ENCODE assay signal across 1 cellular context in the genomic region with DNA sequence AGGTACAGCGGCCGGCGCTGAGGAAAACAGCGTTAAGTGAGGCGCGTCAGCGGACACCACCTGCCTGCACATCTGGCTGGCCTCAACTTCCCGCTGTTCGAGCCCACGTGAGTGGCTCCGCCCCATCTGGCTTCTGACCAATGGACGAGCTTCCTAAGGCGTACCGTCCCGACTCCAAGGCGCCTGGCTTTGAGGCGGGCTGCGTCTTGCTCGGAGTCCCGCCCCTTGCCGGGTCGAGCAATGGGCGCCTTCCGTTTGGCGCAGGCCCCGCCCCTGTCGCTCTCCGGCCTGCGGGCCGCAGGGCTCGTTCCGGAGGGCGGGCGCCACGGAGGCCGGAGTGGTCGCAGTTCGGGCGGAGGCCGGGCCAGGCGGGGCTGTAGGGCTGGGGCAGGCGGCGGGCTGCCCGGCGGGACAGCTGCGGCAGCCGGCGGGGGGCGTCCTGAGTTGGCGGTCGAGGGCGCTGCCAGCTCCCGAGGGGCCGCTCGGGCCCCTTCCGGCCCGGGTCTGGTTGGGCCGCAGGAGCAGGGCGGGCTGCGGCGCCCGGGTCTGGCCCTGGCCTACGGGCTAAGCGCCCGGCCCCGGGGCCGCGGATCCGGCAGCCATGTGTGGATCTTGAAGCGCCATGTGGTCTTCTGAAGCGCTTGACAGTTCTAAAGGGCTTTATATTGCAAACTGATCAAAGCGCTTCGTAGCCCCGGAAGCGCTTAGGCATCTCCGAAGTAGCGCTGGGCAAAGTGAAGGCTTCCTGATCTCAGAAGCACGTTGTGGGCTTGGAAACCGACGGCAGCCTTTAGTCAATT.
TF ChIP-seq lines count a peak whose summit lies in the region.

A gene with protein sequence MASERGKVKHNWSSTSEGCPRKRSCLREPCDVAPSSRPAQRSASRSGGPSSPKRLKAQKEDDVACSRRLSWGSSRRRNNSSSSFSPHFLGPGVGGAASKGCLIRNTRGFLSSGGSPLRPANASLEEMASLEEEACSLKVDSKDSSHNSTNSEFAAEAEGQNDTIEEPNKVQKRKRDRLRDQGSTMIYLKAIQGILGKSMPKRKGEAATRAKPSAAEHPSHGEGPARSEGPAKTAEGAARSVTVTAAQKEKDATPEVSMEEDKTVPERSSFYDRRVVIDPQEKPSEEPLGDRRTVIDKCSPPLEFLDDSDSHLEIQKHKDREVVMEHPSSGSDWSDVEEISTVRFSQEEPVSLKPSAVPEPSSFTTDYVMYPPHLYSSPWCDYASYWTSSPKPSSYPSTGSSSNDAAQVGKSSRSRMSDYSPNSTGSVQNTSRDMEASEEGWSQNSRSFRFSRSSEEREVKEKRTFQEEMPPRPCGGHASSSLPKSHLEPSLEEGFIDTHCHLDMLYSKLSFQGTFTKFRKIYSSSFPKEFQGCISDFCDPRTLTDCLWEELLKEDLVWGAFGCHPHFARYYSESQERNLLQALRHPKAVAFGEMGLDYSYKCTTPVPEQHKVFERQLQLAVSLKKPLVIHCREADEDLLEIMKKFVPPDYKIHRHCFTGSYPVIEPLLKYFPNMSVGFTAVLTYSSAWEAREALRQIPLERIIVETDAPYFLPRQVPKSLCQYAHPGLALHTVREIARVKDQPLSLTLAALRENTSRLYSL (plus strand): TSS at position 276 of the 800 bp plus-strand sequence. CDS start 742 bp downstream, outside the sequence.

TF ChIP-seq in WTC11, 78 proteins besides CTCF, POLR2A, EP300 and RAD21 (continued from another document and continues in another):
- TF ChIP-seq, protein P1, sequence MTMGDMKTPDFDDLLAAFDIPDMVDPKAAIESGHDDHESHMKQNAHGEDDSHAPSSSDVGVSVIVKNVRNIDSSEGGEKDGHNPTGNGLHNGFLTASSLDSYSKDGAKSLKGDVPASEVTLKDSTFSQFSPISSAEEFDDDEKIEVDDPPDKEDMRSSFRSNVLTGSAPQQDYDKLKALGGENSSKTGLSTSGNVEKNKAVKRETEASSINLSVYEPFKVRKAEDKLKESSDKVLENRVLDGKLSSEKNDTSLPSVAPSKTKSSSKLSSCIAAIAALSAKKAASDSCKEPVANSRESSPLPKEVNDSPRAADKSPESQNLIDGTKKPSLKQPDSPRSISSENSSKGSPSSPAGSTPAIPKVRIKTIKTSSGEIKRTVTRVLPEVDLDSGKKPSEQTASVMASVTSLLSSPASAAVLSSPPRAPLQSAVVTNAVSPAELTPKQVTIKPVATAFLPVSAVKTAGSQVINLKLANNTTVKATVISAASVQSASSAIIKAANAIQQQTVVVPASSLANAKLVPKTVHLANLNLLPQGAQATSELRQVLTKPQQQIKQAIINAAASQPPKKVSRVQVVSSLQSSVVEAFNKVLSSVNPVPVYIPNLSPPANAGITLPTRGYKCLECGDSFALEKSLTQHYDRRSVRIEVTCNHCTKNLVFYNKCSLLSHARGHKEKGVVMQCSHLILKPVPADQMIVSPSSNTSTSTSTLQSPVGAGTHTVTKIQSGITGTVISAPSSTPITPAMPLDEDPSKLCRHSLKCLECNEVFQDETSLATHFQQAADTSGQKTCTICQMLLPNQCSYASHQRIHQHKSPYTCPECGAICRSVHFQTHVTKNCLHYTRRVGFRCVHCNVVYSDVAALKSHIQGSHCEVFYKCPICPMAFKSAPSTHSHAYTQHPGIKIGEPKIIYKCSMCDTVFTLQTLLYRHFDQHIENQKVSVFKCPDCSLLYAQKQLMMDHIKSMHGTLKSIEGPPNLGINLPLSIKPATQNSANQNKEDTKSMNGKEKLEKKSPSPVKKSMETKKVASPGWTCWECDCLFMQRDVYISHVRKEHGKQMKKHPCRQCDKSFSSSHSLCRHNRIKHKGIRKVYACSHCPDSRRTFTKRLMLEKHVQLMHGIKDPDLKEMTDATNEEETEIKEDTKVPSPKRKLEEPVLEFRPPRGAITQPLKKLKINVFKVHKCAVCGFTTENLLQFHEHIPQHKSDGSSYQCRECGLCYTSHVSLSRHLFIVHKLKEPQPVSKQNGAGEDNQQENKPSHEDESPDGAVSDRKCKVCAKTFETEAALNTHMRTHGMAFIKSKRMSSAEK (CRISPR knock-in tag; IDR thresholded peaks at IDR 0.05; ENCODE audit: borderline replicate concordance): no peak
- TF ChIP-seq ZBTB21 (CRISPR knock-in tag; IDR thresholded peaks at IDR 0.05; ENCODE audit: borderline replicate concordance) (no peak), GTF2I (CRISPR knock-in tag; conservative IDR thresholded peaks at IDR 0.05) (no peak), ZNF671 (CRISPR knock-in tag; IDR thresholded peaks at IDR 0.05) (no peak), TCF7 (CRISPR knock-in tag; IDR thresholded peaks at IDR 0.05; ENCODE audit: low read depth) (no peak), NFATC4 (CRISPR knock-in tag; IDR thresholded peaks at IDR 0.05) (no peak), NR3C1 (CRISPR knock-in tag; conservative IDR thresholded peaks at IDR 0.05; ENCODE audit: low read depth) (no peak), ZNF138 (CRISPR knock-in tag; conservative IDR thresholded peaks at IDR 0.05) (no peak), NFE2L1 (CRISPR knock-in tag; IDR thresholded peaks at IDR 0.05) (peak; percentile 91; the same call in 1 of the 2 replicates), ZNF425 (CRISPR knock-in tag; conservative IDR thresholded peaks at IDR 0.05) (no peak), AFF4 (CRISPR knock-in tag; IDR thresholded peaks at IDR 0.05; ENCODE audit: borderline replicate concordance) (no peak), E2F1 (CRISPR knock-in tag; IDR thresholded peaks at IDR 0.05) (peak; percentile 67; the same call in 1 of the 2 replicates), OVOL2 (CRISPR knock-in tag; IDR thresholded peaks at IDR 0.05; ENCODE audit: borderline replicate concordance) (no peak), ESRRA (CRISPR knock-in tag; IDR thresholded peaks at IDR 0.05; ENCODE audit: borderline replicate concordance) (peak; percentile 83), ETV6 (CRISPR knock-in tag; IDR thresholded peaks at IDR 0.05) (peak; percentile 92), CREM (CRISPR knock-in tag; IDR thresholded peaks at IDR 0.05) (peak; percentile 34; the same call in 1 of the 2 replicates), PRRX2 (CRISPR knock-in tag; IDR thresholded peaks at IDR 0.05) (no peak), JAZF1 (CRISPR knock-in tag; IDR thresholded peaks at IDR 0.05) (no peak), SP1 (CRISPR knock-in tag; conservative IDR thresholded peaks at IDR 0.05) (peak; percentile 97), RORB (CRISPR knock-in tag; IDR thresholded peaks at IDR 0.05) (no peak), GABPB1 (CRISPR knock-in tag; IDR thresholded peaks at IDR 0.05) (no peak; the same call in 1 of the 2 replicates), ZNF416 (CRISPR knock-in tag; IDR thresholded peaks at IDR 0.05) (no peak), CBFB (CRISPR knock-in tag; IDR thresholded peaks at IDR 0.05; ENCODE audit: low read depth) (no peak), E2F4 (CRISPR knock-in tag; IDR thresholded peaks at IDR 0.05; ENCODE audit: borderline replicate concordance, low read depth) (no peak; the same call in 1 of the 2 replicates)
- TF ChIP-seq, protein P2, sequence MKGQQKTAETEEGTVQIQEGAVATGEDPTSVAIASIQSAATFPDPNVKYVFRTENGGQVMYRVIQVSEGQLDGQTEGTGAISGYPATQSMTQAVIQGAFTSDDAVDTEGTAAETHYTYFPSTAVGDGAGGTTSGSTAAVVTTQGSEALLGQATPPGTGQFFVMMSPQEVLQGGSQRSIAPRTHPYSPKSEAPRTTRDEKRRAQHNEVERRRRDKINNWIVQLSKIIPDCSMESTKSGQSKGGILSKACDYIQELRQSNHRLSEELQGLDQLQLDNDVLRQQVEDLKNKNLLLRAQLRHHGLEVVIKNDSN (CRISPR knock-in tag; IDR thresholded peaks at IDR 0.05): peak; percentile 88
- TF ChIP-seq, protein P3, sequence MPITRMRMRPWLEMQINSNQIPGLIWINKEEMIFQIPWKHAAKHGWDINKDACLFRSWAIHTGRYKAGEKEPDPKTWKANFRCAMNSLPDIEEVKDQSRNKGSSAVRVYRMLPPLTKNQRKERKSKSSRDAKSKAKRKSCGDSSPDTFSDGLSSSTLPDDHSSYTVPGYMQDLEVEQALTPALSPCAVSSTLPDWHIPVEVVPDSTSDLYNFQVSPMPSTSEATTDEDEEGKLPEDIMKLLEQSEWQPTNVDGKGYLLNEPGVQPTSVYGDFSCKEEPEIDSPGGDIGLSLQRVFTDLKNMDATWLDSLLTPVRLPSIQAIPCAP (CRISPR knock-in tag; IDR thresholded peaks at IDR 0.05): peak; percentile 70; the same call in 1 of the 2 replicates
- TF ChIP-seq, protein P4, sequence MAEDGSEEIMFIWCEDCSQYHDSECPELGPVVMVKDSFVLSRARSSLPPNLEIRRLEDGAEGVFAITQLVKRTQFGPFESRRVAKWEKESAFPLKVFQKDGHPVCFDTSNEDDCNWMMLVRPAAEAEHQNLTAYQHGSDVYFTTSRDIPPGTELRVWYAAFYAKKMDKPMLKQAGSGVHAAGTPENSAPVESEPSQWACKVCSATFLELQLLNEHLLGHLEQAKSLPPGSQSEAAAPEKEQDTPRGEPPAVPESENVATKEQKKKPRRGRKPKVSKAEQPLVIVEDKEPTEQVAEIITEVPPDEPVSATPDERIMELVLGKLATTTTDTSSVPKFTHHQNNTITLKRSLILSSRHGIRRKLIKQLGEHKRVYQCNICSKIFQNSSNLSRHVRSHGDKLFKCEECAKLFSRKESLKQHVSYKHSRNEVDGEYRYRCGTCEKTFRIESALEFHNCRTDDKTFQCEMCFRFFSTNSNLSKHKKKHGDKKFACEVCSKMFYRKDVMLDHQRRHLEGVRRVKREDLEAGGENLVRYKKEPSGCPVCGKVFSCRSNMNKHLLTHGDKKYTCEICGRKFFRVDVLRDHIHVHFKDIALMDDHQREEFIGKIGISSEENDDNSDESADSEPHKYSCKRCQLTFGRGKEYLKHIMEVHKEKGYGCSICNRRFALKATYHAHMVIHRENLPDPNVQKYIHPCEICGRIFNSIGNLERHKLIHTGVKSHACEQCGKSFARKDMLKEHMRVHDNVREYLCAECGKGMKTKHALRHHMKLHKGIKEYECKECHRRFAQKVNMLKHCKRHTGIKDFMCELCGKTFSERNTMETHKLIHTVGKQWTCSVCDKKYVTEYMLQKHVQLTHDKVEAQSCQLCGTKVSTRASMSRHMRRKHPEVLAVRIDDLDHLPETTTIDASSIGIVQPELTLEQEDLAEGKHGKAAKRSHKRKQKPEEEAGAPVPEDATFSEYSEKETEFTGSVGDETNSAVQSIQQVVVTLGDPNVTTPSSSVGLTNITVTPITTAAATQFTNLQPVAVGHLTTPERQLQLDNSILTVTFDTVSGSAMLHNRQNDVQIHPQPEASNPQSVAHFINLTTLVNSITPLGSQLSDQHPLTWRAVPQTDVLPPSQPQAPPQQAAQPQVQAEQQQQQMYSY (CRISPR knock-in tag; IDR thresholded peaks at IDR 0.05): peak; percentile 91
